Comparison of ENCODE assay signal across 8 cellular contexts in genomic region chr6:33298773-33299236, GRCh38. TPM values are rescaled to one million over a fixed set of nuclear protein-coding genes. Genes with fewer than 3 reads are reported as not detected.
DNase-seq lines count a peak whose midpoint lies in the region; ATAC-seq and TF ChIP-seq lines count a peak whose summit lies in the region.

Gene RGL2, minus strand, starts transcription at chr6:33298942. Its CDS starts 332 bp downstream, at chr6:33298610.

- H3K27ac ChIP-seq in suprapubic skin = peak within 1 kb of the TSS; percentile 96

- ATAC-seq in HG02610 (IDR thresholded peaks at IDR 0.05; ENCODE audit: unreplicated experiment) (peak; percentile 14), esophagus mucosa (peak; percentile 39)
- ATAC-seq in activated CD8-positive, alpha-beta memory T cell treated with anti-CD3 and anti-CD28 coated beads, Interleukin-2, amount 10 ng/mL, durations not matched to agents 7 days and 5 days = peak; percentile 53

- peaks cover 33% of the 10 kb centered on the region for H3K36me3 Mint-ChIP-seq in activated CD8-positive, alpha-beta memory T cell treated with anti-CD3 and anti-CD28 coated beads, Interleukin-2, amount 10 ng/mL, durations not matched to agents 7 days and 5 days

- H3K27ac Mint-ChIP-seq in activated CD8-positive, alpha-beta memory T cell treated with anti-CD3 and anti-CD28 coated beads, Interleukin-2, amount 10 ng/mL, durations not matched to agents 7 days and 5 days = peak within 1 kb of the TSS; percentile 99

- TF ChIP-seq EP300 in suprapubic skin (IDR thresholded peaks at IDR 0.05) = no peak

- no peaks in the 10 kb centered on the region for H3K9me3 Mint-ChIP-seq in activated CD8-positive, alpha-beta memory T cell treated with anti-CD3 and anti-CD28 coated beads, Interleukin-2, amount 10 ng/mL, durations not matched to agents 7 days and 5 days (ENCODE audit: low read depth)

- H3K9me3 ChIP-seq in suprapubic skin = no peaks in the 10 kb centered on the region

- peak within 1 kb of the TSS; percentile 90 for H3K4me3 Mint-ChIP-seq in activated CD8-positive, alpha-beta memory T cell treated with anti-CD3 and anti-CD28 coated beads, Interleukin-2, amount 10 ng/mL, durations not matched to agents 7 days and 5 days

- 0% methylated on average over 13 of the region's 34 CpGs for WGBS in suprapubic skin

- no peak for TF ChIP-seq POLR2A in suprapubic skin (IDR thresholded peaks at IDR 0.05)

- peaks cover 42% of the 10 kb centered on the region for H3K36me3 ChIP-seq in suprapubic skin

- peaks cover 33% of the 10 kb centered on the region for H3K4me1 Mint-ChIP-seq in activated CD8-positive, alpha-beta memory T cell treated with anti-CD3 and anti-CD28 coated beads, Interleukin-2, amount 10 ng/mL, durations not matched to agents 7 days and 5 days

- no peak for TF ChIP-seq CTCF in suprapubic skin (IDR thresholded peaks at IDR 0.05)

- H3K4me3 ChIP-seq in suprapubic skin = peak within 1 kb of the TSS; percentile 86

- H3K4me1 ChIP-seq in suprapubic skin = peaks cover 40% of the 10 kb centered on the region

- DNase-seq in NCI-H1436 (lab: John Stamatoyannopoulos, UW) (peak; percentile 26), NCI-H1436 treated with DMSO at 0.1 percent for 48 hours (lab: John Stamatoyannopoulos, UW) (no peak), NCI-H345 (lab: John Stamatoyannopoulos, UW) (peak; percentile 66), mucosa of gallbladder (ENCODE audit: low spot score) (peak; percentile 78), suprapubic skin (ENCODE audit: low spot score in 2 of 2) (peak; percentile 93 to 94)
- DNase-seq in activated CD8-positive, alpha-beta memory T cell treated with anti-CD3 and anti-CD28 coated beads, Interleukin-2, amount 10 ng/mL, durations not matched to agents 7 days and 5 days = peak; percentile 83

- CTCF ChIA-PET in activated CD8-positive, alpha-beta memory T cell treated with anti-CD3 and anti-CD28 coated beads, Interleukin-2, amount 10 ng/mL, durations not matched to agents 7 days and 5 days (lab: Charles Lee) = interaction anchor here (1.0 to 5.4 kb wide), 14 partner anchors 10 to 287 kb away, joined by 3 to 37 read pairs (median 8); partner anchors contain the start of genes B3GALT4, PFDN6, RPS18 and TAPBP

- no peaks in the 10 kb centered on the region for H3K27me3 Mint-ChIP-seq in activated CD8-positive, alpha-beta memory T cell treated with anti-CD3 and anti-CD28 coated beads, Interleukin-2, amount 10 ng/mL, durations not matched to agents 7 days and 5 days

- no peaks in the 10 kb centered on the region for H3K27me3 ChIP-seq in suprapubic skin

RNA-seq across cellular contexts. Expression of gene RGL2, which starts in this region (rescaled TPM):
- 10 to 100 TPM; 34.7 to 49.9 TPM for total RNA-seq in activated CD8-positive, alpha-beta memory T cell treated with anti-CD3 and anti-CD28 coated beads, Interleukin-2, amount 10 ng/mL, durations not matched to agents 7 days and 5 days
- 55.8 TPM for total RNA-seq in esophagus mucosa
- total RNA-seq in mucosa of gallbladder = 158 TPM
- 100 to 1,000 TPM in 1 of 4 donors, 10 to 100 TPM in 3; 80.8 to 118 (median 96.6) TPM for total RNA-seq in suprapubic skin
